8 cellular contexts compared by ENCODE assay signal in the genomic region with DNA sequence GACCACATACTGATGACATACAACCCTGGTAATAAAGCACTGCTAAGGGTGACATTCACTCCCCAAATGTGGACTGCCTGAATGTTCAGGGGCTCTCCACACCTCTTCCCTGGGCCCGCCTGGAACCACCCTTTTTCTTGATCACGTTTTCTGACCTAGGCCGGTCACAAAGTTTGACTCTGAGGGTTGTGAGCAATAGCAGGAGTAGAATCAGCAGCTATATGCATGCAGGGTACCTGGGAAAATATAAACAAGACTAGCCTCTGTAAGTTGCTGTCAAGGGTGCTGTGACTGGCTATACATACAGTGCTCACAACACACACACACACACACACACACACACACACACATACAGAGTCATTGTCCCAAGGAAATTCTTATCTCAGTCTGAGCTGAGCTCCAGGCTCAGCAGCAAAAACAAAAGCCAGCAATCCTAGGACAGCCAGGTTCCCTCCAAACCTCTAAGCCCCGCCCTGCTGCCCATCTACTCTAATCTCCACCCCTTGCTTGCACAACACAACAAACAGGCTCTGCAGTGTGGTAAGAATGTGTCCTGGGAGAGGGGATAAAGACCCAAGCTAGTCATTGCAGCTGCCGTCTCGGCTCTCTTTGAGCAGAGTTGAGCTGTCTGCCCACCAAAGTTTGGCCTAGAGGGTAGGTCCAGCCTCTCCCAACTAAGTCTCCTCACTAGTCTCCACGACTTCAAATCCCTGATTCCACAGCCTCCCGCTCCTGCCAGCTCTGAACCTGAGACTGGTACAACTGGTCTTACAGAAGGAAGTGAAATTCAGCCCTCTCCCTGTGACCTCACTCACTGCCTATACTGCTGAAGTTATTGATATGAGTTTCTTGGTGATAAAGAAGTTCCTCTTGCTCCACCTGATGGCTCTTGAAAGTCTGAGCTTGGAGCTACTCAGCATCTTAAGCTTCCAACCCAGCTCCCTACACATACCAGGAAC. TPM values are rescaled to one million over a fixed set of nuclear protein-coding genes. Genes with fewer than 3 reads are reported as not detected.
A peak's percentile ranks its signal among the peaks of the same experiment; 100 is the strongest.
DNase-seq lines count a peak whose midpoint lies in the region; ATAC-seq lines count a peak whose summit lies in the region.

No MANE protein-coding gene starts in this region.

- H3K27me3 Mint-ChIP-seq in activated naive CD8-positive, alpha-beta T cell treated with anti-CD3 and anti-CD28 coated beads, Interleukin-2, amount 10 ng/mL, durations not matched to agents 7 days and 5 days, result peaks cover 14% of the 10 kb centered on the region
- peaks cover 2 to 9% (median 7%) of the 10 kb centered on the region in 3 donors for H3K27me3 Mint-ChIP-seq in immature natural killer cell (ENCODE audit: low read depth in 3 of 3)
- peaks cover 7% of the 10 kb centered on the region for H3K27me3 Mint-ChIP-seq in stimulated activated naive CD8-positive, alpha-beta T cell treated with anti-CD3 and anti-CD28 coated beads, Interleukin-15, amount 100 ng/mL, for 72 hours

- no peaks in the 10 kb centered on the region for H3K9me3 Mint-ChIP-seq in activated naive CD8-positive, alpha-beta T cell treated with anti-CD3 and anti-CD28 coated beads, Interleukin-2, amount 10 ng/mL, durations not matched to agents 7 days and 5 days
- H3K9me3 Mint-ChIP-seq in immature natural killer cell, result peaks cover 0 to 1% (median 0%) of the 10 kb centered on the region in 6 donors
- H3K9me3 Mint-ChIP-seq in stimulated activated naive CD8-positive, alpha-beta T cell treated with anti-CD3 and anti-CD28 coated beads, Interleukin-15, amount 100 ng/mL, for 72 hours, result no peaks in the 10 kb centered on the region

- no peaks in the 10 kb centered on the region for H3K36me3 Mint-ChIP-seq in activated naive CD8-positive, alpha-beta T cell treated with anti-CD3 and anti-CD28 coated beads, Interleukin-2, amount 10 ng/mL, durations not matched to agents 7 days and 5 days
- H3K36me3 Mint-ChIP-seq in immature natural killer cell, result no peaks in the 10 kb centered on the region

- peaks cover 44% of the 10 kb centered on the region for H3K4me1 Mint-ChIP-seq in activated naive CD8-positive, alpha-beta T cell treated with anti-CD3 and anti-CD28 coated beads, Interleukin-2, amount 10 ng/mL, durations not matched to agents 7 days and 5 days
- H3K4me1 Mint-ChIP-seq in immature natural killer cell, result peaks cover 24 to 25% of the 10 kb centered on the region in 2 donors
- peaks cover 70% of the 10 kb centered on the region for H3K4me1 Mint-ChIP-seq in stimulated activated naive CD8-positive, alpha-beta T cell treated with anti-CD3 and anti-CD28 coated beads, Interleukin-15, amount 100 ng/mL, for 72 hours

- POLR2A ChIA-PET in activated naive CD8-positive, alpha-beta T cell treated with anti-CD3 and anti-CD28 coated beads, Interleukin-2, amount 10 ng/mL, durations not matched to agents 7 days and 5 days (lab: Charles Lee), result interaction anchor here (0.9 to 4.4 kb wide), 9 partner anchors 8 to 134 kb away, joined by 3 to 28 read pairs (median 4); no protein-coding TSS in a partner anchor

- H3K4me3 Mint-ChIP-seq in activated naive CD8-positive, alpha-beta T cell treated with anti-CD3 and anti-CD28 coated beads, Interleukin-2, amount 10 ng/mL, durations not matched to agents 7 days and 5 days, result no peak overlapping the region
- H3K4me3 Mint-ChIP-seq in immature natural killer cell, result peak overlapping the region; percentile 57 to 98 (median 95)
- peak overlapping the region; percentile 93 for H3K4me3 Mint-ChIP-seq in stimulated activated naive CD8-positive, alpha-beta T cell treated with anti-CD3 and anti-CD28 coated beads, Interleukin-15, amount 100 ng/mL, for 72 hours

- DNase-seq in NCI-H2029 (lab: John Stamatoyannopoulos, UW) (peak; percentile 36), NCI-H2029 treated with DMSO at 0.1 percent for 48 hours (lab: John Stamatoyannopoulos, UW) (no peak), NCI-H128 (lab: John Stamatoyannopoulos, UW; ENCODE audit: unreplicated experiment) (peak; percentile 7), immature natural killer cell (no peak), COLO829 (ENCODE audit: low spot score) (no peak)
- DNase-seq in activated naive CD8-positive, alpha-beta T cell treated with anti-CD3 and anti-CD28 coated beads, Interleukin-2, amount 10 ng/mL, durations not matched to agents 7 days and 5 days, result no peak
- DNase-seq in stimulated activated naive CD8-positive, alpha-beta T cell treated with anti-CD3 and anti-CD28 coated beads, Interleukin-15, amount 100 ng/mL, for 72 hours, result no peak

- H3K27ac Mint-ChIP-seq in activated naive CD8-positive, alpha-beta T cell treated with anti-CD3 and anti-CD28 coated beads, Interleukin-2, amount 10 ng/mL, durations not matched to agents 7 days and 5 days, result peak overlapping the region; percentile 48
- H3K27ac Mint-ChIP-seq in immature natural killer cell, result peak overlapping the region in 2 of 6 donors; percentile 2 to 43
- peak overlapping the region; percentile 27 to 37 for H3K27ac Mint-ChIP-seq in stimulated activated naive CD8-positive, alpha-beta T cell treated with anti-CD3 and anti-CD28 coated beads, Interleukin-15, amount 100 ng/mL, for 72 hours

- peak; percentile 34 for ATAC-seq in GM21825 (IDR thresholded peaks at IDR 0.05; ENCODE audit: unreplicated experiment)
- ATAC-seq in activated naive CD8-positive, alpha-beta T cell treated with anti-CD3 and anti-CD28 coated beads, Interleukin-2, amount 10 ng/mL, durations not matched to agents 7 days and 5 days (ENCODE audit: low read depth), result no peak
- no peak for ATAC-seq in stimulated activated naive CD8-positive, alpha-beta T cell treated with anti-CD3 and anti-CD28 coated beads, Interleukin-15, amount 100 ng/mL, for 72 hours

RNA-seq across cellular contexts. Expression of a gene that starts 2.2 kb away (rescaled TPM):
- 10 to 100 TPM; 20.6 to 24.6 TPM for total RNA-seq in activated naive CD8-positive, alpha-beta T cell treated with anti-CD3 and anti-CD28 coated beads, Interleukin-2, amount 10 ng/mL, durations not matched to agents 7 days and 5 days
- under 1 TPM in 2 of 3 donors, not detected in 1; 0.38 to 0.80 TPM for polyA plus RNA-seq in immature natural killer cell

RNA-seq across cellular contexts. Expression of a gene that starts 54.4 kb away (rescaled TPM):
- 10 to 100 TPM; 59.3 TPM for total RNA-seq in activated naive CD8-positive, alpha-beta T cell treated with anti-CD3 and anti-CD28 coated beads, Interleukin-2, amount 10 ng/mL, durations not matched to agents 7 days and 5 days
- under 1 TPM in 2 of 3 donors, not detected in 1; 0.74 to 0.99 TPM for polyA plus RNA-seq in immature natural killer cell

Comparison
In these comparisons a context has a peak if more than half of its experiments do, and no peak if none do; other contexts are left out.
1. DNase-seq: peak in NCI-H2029 (single experiment) and NCI-H128 (single experiment); none in NCI-H2029 treated with DMSO at 0.1 percent for 48 hours (single experiment), activated naive CD8-positive, alpha-beta T cell treated with anti-CD3 and anti-CD28 coated beads, Interleukin-2, amount 10 ng/mL, durations not matched to agents 7 days and 5 days (single experiment), immature natural killer cell (0 of 3), stimulated activated naive CD8-positive, alpha-beta T cell treated with anti-CD3 and anti-CD28 coated beads, Interleukin-15, amount 100 ng/mL, for 72 hours (0 of 2) and COLO829 (single experiment).